Comparison of ENCODE assay signal across 8 cellular contexts in the genomic region with DNA sequence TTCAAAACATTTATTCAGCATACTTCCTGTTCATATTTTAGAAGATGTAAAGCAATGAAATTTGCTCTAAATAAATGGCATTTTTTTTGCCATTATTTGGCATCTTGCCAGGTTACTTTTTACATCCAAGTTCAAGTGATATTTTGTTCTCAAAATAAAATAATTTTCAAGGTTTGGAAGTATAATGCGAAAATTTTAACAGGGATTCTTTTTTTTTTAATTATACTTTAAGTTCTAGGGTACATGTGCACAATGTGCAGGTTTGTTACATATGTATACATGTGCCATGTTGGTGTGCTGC. TPM values are rescaled to one million over a fixed set of nuclear protein-coding genes. Genes with fewer than 3 reads are reported as not detected.
DNase-seq lines count a peak whose midpoint lies in the region; ATAC-seq and TF ChIP-seq lines count a peak whose summit lies in the region.
"Not testable (repeated sequence)": the region's sequence is repeated elsewhere in the genome, so short reads cannot be mapped to it uniquely, and the experiment has no call there.

No MANE protein-coding gene starts in this region.

- H4K20me1 ChIP-seq in DND-41 (ENCODE audit: insufficient read depth, low read length), result not testable (repeated sequence)

- peaks cover 10% of the 10 kb centered on the region for H3K36me3 Mint-ChIP-seq in T-helper 1 cell treated with Interleukin-12 subunit alpha and Interleukin-12 subunit beta and Interleukin-4 antibody, amounts not matched to agents 30 μg/mL and 1 μg/mL, for 36 hours (ENCODE audit: low read depth)
- H3K36me3 Mint-ChIP-seq in activated T-cell treated with anti-CD3 and anti-CD28 coated beads, Interleukin-2, amount 50 U/mL, for 72 hours (ENCODE audit: insufficient read depth in 2 of 2); natural killer cell: not testable (repeated sequence)

- BruUV-seq in A673 (replicated peaks; lab: Mats Ljungman, UMichigan), result not testable (repeated sequence)

- not testable (repeated sequence) for H3K36me3 ChIP-seq in A673 (ENCODE audit: insufficient read depth, low read length, poor library complexity, severe bottlenecking); DND-41 (ENCODE audit: insufficient read depth, low read length); adipocyte (ENCODE audit: control insufficient read depth, insufficient read depth, low read length, severe bottlenecking)

- intact Hi-C loops in A673 (cut with micrococcal nuclease; ENCODE audit: unreplicated experiment); natural killer cell (cut with micrococcal nuclease): not testable (repeated sequence)

- ATAC-seq in DND-41 (ENCODE audit: insufficient read depth, low read depth); activated T-cell treated with anti-CD3 and anti-CD28 coated beads, Interleukin-2, amount 50 U/mL, for 72 hours (replicated peaks in 1 of 2); natural killer cell: not testable (repeated sequence)

- H3K27ac Mint-ChIP-seq in T-helper 1 cell treated with Interleukin-12 subunit alpha and Interleukin-12 subunit beta and Interleukin-4 antibody, amounts not matched to agents 30 μg/mL and 1 μg/mL, for 36 hours, result peak overlapping the region; percentile 93
- H3K27ac Mint-ChIP-seq in activated T-cell treated with anti-CD3 and anti-CD28 coated beads, Interleukin-2, amount 50 U/mL, for 72 hours, result peak overlapping the region; percentile 81
- H3K27ac Mint-ChIP-seq in natural killer cell, result peak overlapping the region; percentile 80 to 89

- not testable (repeated sequence) for H3K79me2 ChIP-seq in DND-41 (ENCODE audit: insufficient read depth, low read length)

- H2AFZ ChIP-seq in DND-41 (ENCODE audit: low read depth, low read length), result not testable (repeated sequence)

- not testable (repeated sequence) for H3K4me1 ChIP-seq in A673 (ENCODE audit: insufficient read depth, low read length, poor library complexity, severe bottlenecking); adipocyte (ENCODE audit: control insufficient read depth, insufficient read depth, low read length)
- H3K4me1 ChIP-seq in DND-41 (ENCODE audit: insufficient read depth, low read length), result peaks cover 47% of the 10 kb centered on the region

- POLR2A ChIA-PET in A673 (lab: Charles Lee; ENCODE audit: low non-redundant PET), result not testable (repeated sequence)

- not testable (repeated sequence) for H3K4me3 ChIP-seq in A673 (ENCODE audit: low read depth, low read length, poor library complexity, severe bottlenecking); DND-41 (ENCODE audit: low read depth in 1 of 2, low read length in 2 of 2); adipocyte (ENCODE audit: low read length); fibroblast of mammary gland (ENCODE audit: control insufficient read depth, low read depth, low read length)

- H3K9me3 ChIP-seq in A673 (ENCODE audit: low read depth, low read length, poor library complexity, severe bottlenecking); DND-41 (ENCODE audit: insufficient read depth, low read length, severe bottlenecking); adipocyte (ENCODE audit: control insufficient read depth, low read length): not testable (repeated sequence)

- TF ChIP-seq CTCF in A673 (conservative IDR thresholded peaks at IDR 0.05; ENCODE audit: low read depth, low read length); DND-41 (IDR thresholded peaks at IDR 0.05; ENCODE audit: borderline replicate concordance, extremely low read depth, low read length, poor library complexity, severe bottlenecking); fibroblast of mammary gland (conservative IDR thresholded peaks at IDR 0.05; ENCODE audit: control insufficient read depth, insufficient read depth, low read depth, low read length); natural killer cell (IDR thresholded peaks at IDR 0.05): not testable (repeated sequence)

- H3K4me3 Mint-ChIP-seq in T-helper 1 cell treated with Interleukin-12 subunit alpha and Interleukin-12 subunit beta and Interleukin-4 antibody, amounts not matched to agents 30 μg/mL and 1 μg/mL, for 36 hours, result peak overlapping the region; percentile 79
- H3K4me3 Mint-ChIP-seq in activated T-cell treated with anti-CD3 and anti-CD28 coated beads, Interleukin-2, amount 50 U/mL, for 72 hours, result peak overlapping the region; percentile 63 to 80
- H3K4me3 Mint-ChIP-seq in natural killer cell, result peak overlapping the region; percentile 81

- not testable (repeated sequence) for H3K9me3 Mint-ChIP-seq in T-helper 1 cell treated with Interleukin-12 subunit alpha and Interleukin-12 subunit beta and Interleukin-4 antibody, amounts not matched to agents 30 μg/mL and 1 μg/mL, for 36 hours; activated T-cell treated with anti-CD3 and anti-CD28 coated beads, Interleukin-2, amount 50 U/mL, for 72 hours; natural killer cell

- H3K27ac ChIP-seq in A673 (ENCODE audit: low read depth, low read length, poor library complexity, severe bottlenecking), result not testable (repeated sequence)
- peak overlapping the region; percentile 74 for H3K27ac ChIP-seq in DND-41 (ENCODE audit: low read length)

- DNase-seq in A673 (ENCODE audit: low spot score) (peak; percentile 27), NAMALWA (ENCODE audit: low spot score) (peak; percentile 16), adipocyte (ENCODE audit: low read depth) (peak; percentile 32), fibroblast of mammary gland (ENCODE audit: low read depth) (peak; percentile 7)
- DNase-seq in DND-41; activated T-cell treated with anti-CD3 and anti-CD28 coated beads, Interleukin-2, amount 50 U/mL, for 72 hours; natural killer cell: not testable (repeated sequence)

- H3K27me3 Mint-ChIP-seq in T-helper 1 cell treated with Interleukin-12 subunit alpha and Interleukin-12 subunit beta and Interleukin-4 antibody, amounts not matched to agents 30 μg/mL and 1 μg/mL, for 36 hours (ENCODE audit: low read depth); activated T-cell treated with anti-CD3 and anti-CD28 coated beads, Interleukin-2, amount 50 U/mL, for 72 hours (ENCODE audit: low read depth); natural killer cell (ENCODE audit: low read depth in 2 of 2): not testable (repeated sequence)

- CTCF ChIA-PET in A673 (lab: Charles Lee), result interaction anchor here (0.6 kb wide), 1 partner anchor 25 kb away, joined by 3 read pairs; no protein-coding TSS in a partner anchor

- H3K27me3 ChIP-seq in A673 (replicated peaks; ENCODE audit: insufficient read depth, low read depth, low read length, poor library complexity); DND-41 (ENCODE audit: insufficient read depth, low read length, poor library complexity); adipocyte (replicated peaks; ENCODE audit: control insufficient read depth, insufficient read depth, low read length): not testable (repeated sequence)

- peak overlapping the region; percentile 56 for H3K4me2 ChIP-seq in DND-41 (ENCODE audit: insufficient read depth, low read length)

- H3K9ac ChIP-seq in DND-41 (ENCODE audit: low read depth, low read length), result peak overlapping the region; percentile 44
- H3K9ac ChIP-seq in adipocyte (ENCODE audit: low read length), result not testable (repeated sequence)

- H3K4me1 Mint-ChIP-seq in T-helper 1 cell treated with Interleukin-12 subunit alpha and Interleukin-12 subunit beta and Interleukin-4 antibody, amounts not matched to agents 30 μg/mL and 1 μg/mL, for 36 hours (ENCODE audit: low read depth), result peaks cover 37% of the 10 kb centered on the region
- peaks cover 35% of the 10 kb centered on the region for H3K4me1 Mint-ChIP-seq in activated T-cell treated with anti-CD3 and anti-CD28 coated beads, Interleukin-2, amount 50 U/mL, for 72 hours (ENCODE audit: low read depth)
- H3K4me1 Mint-ChIP-seq in natural killer cell, result peaks cover 22 to 23% of the 10 kb centered on the region in 2 donors

RNA-seq across cellular contexts. Expression of a gene that starts 58.9 kb away (rescaled TPM):
- total RNA-seq in A673 (2021) (0.73 and 1.1 TPM in 2 replicates), natural killer cell (10 to 100 TPM in 2 of 3 donors, 1 to 10 TPM in 1; 9.8 to 19.2 (median 13.6) TPM)
- total RNA-seq in activated T-cell treated with anti-CD3 and anti-CD28 coated beads, Interleukin-2, amount 50 U/mL, for 72 hours, result 1 to 10 TPM; 1.9 to 4.6 TPM
